ENCODE assay signal across 8 cellular contexts in the genomic region with DNA sequence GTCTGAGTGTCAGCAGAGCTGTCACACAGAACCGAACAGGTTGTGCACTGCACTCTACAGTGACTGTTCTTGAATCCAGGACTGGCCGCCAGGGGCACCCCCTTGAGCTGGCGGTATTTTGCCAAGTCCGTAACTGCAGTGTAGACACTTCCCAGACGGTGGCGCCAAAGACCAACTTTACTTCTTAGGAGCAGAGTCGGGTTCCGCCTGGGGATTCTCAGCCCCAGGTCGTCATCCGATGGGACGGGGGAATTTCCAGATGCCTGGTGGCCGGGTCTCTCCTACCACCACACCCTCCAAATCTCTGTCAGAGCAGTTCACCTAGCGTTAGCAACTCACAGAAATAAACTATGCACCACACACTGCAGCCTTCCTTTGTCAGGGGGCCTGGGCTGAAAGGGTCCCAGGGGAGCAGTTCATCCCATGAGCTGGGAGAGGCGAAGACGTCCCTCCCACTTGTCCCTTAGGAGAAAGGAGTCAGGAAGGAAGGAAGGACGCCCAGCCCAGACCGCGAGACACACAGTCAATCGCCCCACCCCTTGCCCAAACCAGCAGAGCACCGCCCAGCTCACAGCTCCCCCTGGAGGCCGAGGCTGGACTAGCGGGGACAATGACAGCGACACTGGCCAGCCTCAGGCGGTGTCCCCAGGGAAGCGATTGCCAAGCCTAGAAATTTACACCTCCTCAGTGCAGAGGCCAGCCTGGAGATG. TPM values are rescaled to one million over a fixed set of nuclear protein-coding genes. Genes with fewer than 3 reads are reported as not detected.
DNase-seq lines count a peak whose midpoint lies in the region; ATAC-seq and TF ChIP-seq lines count a peak whose summit lies in the region.

No MANE protein-coding gene starts in this region.

- peak overlapping the region; percentile 92 for H3K4me3 Mint-ChIP-seq in CD8-positive, alpha-beta T cell
- peak overlapping the region; percentile 81 for H3K4me3 Mint-ChIP-seq in activated CD4-positive, alpha-beta memory T cell treated with anti-CD3 and anti-CD28 coated beads, Interleukin-2, amount 10 ng/mL, durations not matched to agents 7 days and 5 days

- intact Hi-C loops in CD8-positive, alpha-beta T cell (cut with DNase I, micrococcal nuclease) = loop anchor here (1.0 to 10.0 kb wide), 13 partner anchors 16 to 724 kb away; a partner anchor contains a TSS
- intact Hi-C loops in lower lobe of right lung (cut with DNase I) = no loop called here

- POLR2A ChIA-PET in CD8-positive, alpha-beta T cell (lab: Charles Lee) = interaction anchor here (0.6 to 2.8 kb wide), 16 partner anchors 9 to 414 kb away, joined by 3 to 15 read pairs (median 4); a partner anchor contains a TSS
- POLR2A ChIA-PET in activated CD4-positive, alpha-beta memory T cell treated with anti-CD3 and anti-CD28 coated beads, Interleukin-2, amount 10 ng/mL, durations not matched to agents 7 days and 5 days (lab: Charles Lee) = interaction anchor here (0.7 to 1.8 kb wide), 24 partner anchors 9 to 502 kb away, joined by 3 to 19 read pairs (median 4); a partner anchor contains a TSS

- H3K27me3 ChIP-seq in CD8-positive, alpha-beta T cell (ENCODE audit: insufficient read depth, low read length) = no peaks in the 10 kb centered on the region
- peaks cover 31% of the 10 kb centered on the region for H3K27me3 ChIP-seq in ectodermal cell (ENCODE audit: control insufficient read depth, insufficient read depth, low read length, poor library complexity, severe bottlenecking)
- H3K27me3 ChIP-seq in lower lobe of right lung (ENCODE audit: low read depth) = no peaks in the 10 kb centered on the region

- H3K9me3 Mint-ChIP-seq in CD8-positive, alpha-beta T cell = no peaks in the 10 kb centered on the region
- H3K9me3 Mint-ChIP-seq in activated CD4-positive, alpha-beta memory T cell treated with anti-CD3 and anti-CD28 coated beads, Interleukin-2, amount 10 ng/mL, durations not matched to agents 7 days and 5 days = no peaks in the 10 kb centered on the region

- TF ChIP-seq CTCF in CD8-positive, alpha-beta T cell (IDR thresholded peaks at IDR 0.05) = peak; percentile 89
- peak; percentile 77 for TF ChIP-seq CTCF in lower lobe of right lung (IDR thresholded peaks at IDR 0.05)

- H3K4me1 ChIP-seq in CD8-positive, alpha-beta T cell (ENCODE audit: insufficient read depth, low read length) = peaks cover 15% of the 10 kb centered on the region
- H3K4me1 ChIP-seq in ectodermal cell (ENCODE audit: control insufficient read depth, insufficient read depth, low read length) = no peaks in the 10 kb centered on the region
- H3K4me1 ChIP-seq in lower lobe of right lung = peaks cover 5% of the 10 kb centered on the region

- H3K36me3 Mint-ChIP-seq in CD8-positive, alpha-beta T cell = no peaks in the 10 kb centered on the region
- H3K36me3 Mint-ChIP-seq in activated CD4-positive, alpha-beta memory T cell treated with anti-CD3 and anti-CD28 coated beads, Interleukin-2, amount 10 ng/mL, durations not matched to agents 7 days and 5 days (ENCODE audit: low read depth) = no peaks in the 10 kb centered on the region

- peaks cover 34% of the 10 kb centered on the region for H3K4me1 Mint-ChIP-seq in CD8-positive, alpha-beta T cell (ENCODE audit: low read depth)
- H3K4me1 Mint-ChIP-seq in activated CD4-positive, alpha-beta memory T cell treated with anti-CD3 and anti-CD28 coated beads, Interleukin-2, amount 10 ng/mL, durations not matched to agents 7 days and 5 days = peaks cover 34% of the 10 kb centered on the region

- peak overlapping the region; percentile 65 for H3K27ac ChIP-seq in CD8-positive, alpha-beta T cell (ENCODE audit: low read depth, low read length)
- H3K27ac ChIP-seq in ectodermal cell (ENCODE audit: insufficient read depth, low read depth, low read length, poor library complexity, severe bottlenecking) (peak overlapping the region; percentile 93), lower lobe of right lung (peak overlapping the region; percentile 88)

- no peaks in the 10 kb centered on the region for H3K9me3 ChIP-seq in CD8-positive, alpha-beta T cell (ENCODE audit: low read length)
- no peaks in the 10 kb centered on the region for H3K9me3 ChIP-seq in ectodermal cell (ENCODE audit: control insufficient read depth, low read length)
- no peaks in the 10 kb centered on the region for H3K9me3 ChIP-seq in lower lobe of right lung

- H3K27me3 Mint-ChIP-seq in CD8-positive, alpha-beta T cell (ENCODE audit: low read depth) = no peaks in the 10 kb centered on the region
- peaks cover 14% of the 10 kb centered on the region for H3K27me3 Mint-ChIP-seq in activated CD4-positive, alpha-beta memory T cell treated with anti-CD3 and anti-CD28 coated beads, Interleukin-2, amount 10 ng/mL, durations not matched to agents 7 days and 5 days

- DNase-seq in CD8-positive, alpha-beta T cell = peak; percentile 92 to 98 (median 95)
- DNase-seq in HK-2 (ENCODE audit: unreplicated experiment) (peak; percentile 98), NCI-H82 (lab: John Stamatoyannopoulos, UW) (peak; percentile 98), lower lobe of right lung (peak; percentile 95)
- peak; percentile 98 for DNase-seq in activated CD4-positive, alpha-beta memory T cell treated with anti-CD3 and anti-CD28 coated beads, Interleukin-2, amount 10 ng/mL, durations not matched to agents 7 days and 5 days
- peak; percentile 93 to 97 (median 93) for DNase-seq in stimulated activated CD4-positive, alpha-beta T cell treated with anti-CD3 and anti-CD28 coated beads, TNF-alpha, amount 100 ng/mL, for 1 hour (ENCODE audit: low read depth in 3 of 3, low spot score in 1 of 3)

- CTCF ChIA-PET in CD8-positive, alpha-beta T cell (lab: Charles Lee) = interaction anchor here (0.7 to 7.2 kb wide), 71 partner anchors 9 to 641 kb away, joined by 3 to 165 read pairs (median 4); a partner anchor contains a TSS
- CTCF ChIA-PET in activated CD4-positive, alpha-beta memory T cell treated with anti-CD3 and anti-CD28 coated beads, Interleukin-2, amount 10 ng/mL, durations not matched to agents 7 days and 5 days (lab: Charles Lee) = interaction anchor here (0.7 to 5.7 kb wide), 63 partner anchors 9 to 843 kb away, joined by 3 to 179 read pairs (median 5); a partner anchor contains a TSS

- no peaks in the 10 kb centered on the region for H3K36me3 ChIP-seq in CD8-positive, alpha-beta T cell (ENCODE audit: insufficient read depth, low read length)
- no peaks in the 10 kb centered on the region for H3K36me3 ChIP-seq in ectodermal cell (ENCODE audit: control insufficient read depth, insufficient read depth, low read length)
- H3K36me3 ChIP-seq in lower lobe of right lung = no peaks in the 10 kb centered on the region

- ATAC-seq in CD8-positive, alpha-beta T cell = peak; percentile 91
- peak; percentile 61 for ATAC-seq in GM19455 (IDR thresholded peaks at IDR 0.05; ENCODE audit: unreplicated experiment)
- peak; percentile 96 to 98 for ATAC-seq in lower lobe of right lung

- H3K27ac Mint-ChIP-seq in CD8-positive, alpha-beta T cell = peak overlapping the region; percentile 96
- peak overlapping the region; percentile 97 for H3K27ac Mint-ChIP-seq in activated CD4-positive, alpha-beta memory T cell treated with anti-CD3 and anti-CD28 coated beads, Interleukin-2, amount 10 ng/mL, durations not matched to agents 7 days and 5 days

- 2 to 3% methylated on average over 25 of the region's 25 CpGs for WGBS in ectodermal cell, 2 experiments

- peak overlapping the region; percentile 80 for H3K4me3 ChIP-seq in CD8-positive, alpha-beta T cell (ENCODE audit: low read depth, low read length)
- peak overlapping the region; percentile 40 for H3K4me3 ChIP-seq in ectodermal cell (ENCODE audit: insufficient read depth, low read depth, low read length)
- peak overlapping the region; percentile 55 for H3K4me3 ChIP-seq in lower lobe of right lung

RNA-seq across cellular contexts. Expression of a gene that starts 7.4 kb away (rescaled TPM):
- 10 to 100 TPM; 17.4 to 23.4 TPM for total RNA-seq in CD8-positive, alpha-beta T cell
- 10 to 100 TPM; 24.6 to 32.7 TPM for total RNA-seq in activated CD4-positive, alpha-beta memory T cell treated with anti-CD3 and anti-CD28 coated beads, Interleukin-2, amount 10 ng/mL, durations not matched to agents 7 days and 5 days
- polyA plus RNA-seq in ectodermal cell (2013, experiment 1 of 4) = 19.4 TPM
- 20.5 TPM for polyA plus RNA-seq in ectodermal cell (2013, experiment 2 of 4)
- 17.2 TPM for polyA plus RNA-seq in ectodermal cell (2013, experiment 3 of 4)
- polyA plus RNA-seq in ectodermal cell (2013, experiment 4 of 4) = 19.0 TPM
- 112 TPM for total RNA-seq in lower lobe of right lung

RNA-seq across cellular contexts. Expression of a gene that starts 37.9 kb away (rescaled TPM):
- total RNA-seq in CD8-positive, alpha-beta T cell = not detected
- total RNA-seq in activated CD4-positive, alpha-beta memory T cell treated with anti-CD3 and anti-CD28 coated beads, Interleukin-2, amount 10 ng/mL, durations not matched to agents 7 days and 5 days = not detected
- not detected for polyA plus RNA-seq in ectodermal cell (2013, experiment 1 of 4)
- polyA plus RNA-seq in ectodermal cell (2013, experiment 2 of 4) = not detected
- not detected for polyA plus RNA-seq in ectodermal cell (2013, experiment 3 of 4)
- polyA plus RNA-seq in ectodermal cell (2013, experiment 4 of 4) = not detected
- 8.5 TPM for total RNA-seq in lower lobe of right lung

RNA-seq across cellular contexts. Expression of a gene that starts 40.3 kb away (rescaled TPM):
- 10 to 100 TPM; 56.3 to 62.0 TPM for total RNA-seq in CD8-positive, alpha-beta T cell
- 10 to 100 TPM; 52.8 to 59.5 TPM for total RNA-seq in activated CD4-positive, alpha-beta memory T cell treated with anti-CD3 and anti-CD28 coated beads, Interleukin-2, amount 10 ng/mL, durations not matched to agents 7 days and 5 days
- 79.7 TPM for polyA plus RNA-seq in ectodermal cell (2013, experiment 1 of 4)
- 75.4 TPM for polyA plus RNA-seq in ectodermal cell (2013, experiment 2 of 4)
- 56.7 TPM for polyA plus RNA-seq in ectodermal cell (2013, experiment 3 of 4)
- 59.7 TPM for polyA plus RNA-seq in ectodermal cell (2013, experiment 4 of 4)
- 175 TPM for total RNA-seq in lower lobe of right lung

RNA-seq across cellular contexts. Expression of a gene that starts 41.1 kb away (rescaled TPM):
- 10 to 100 TPM; 42.1 to 45.4 TPM for total RNA-seq in CD8-positive, alpha-beta T cell
- 10 to 100 TPM; 74.9 to 76.9 TPM for total RNA-seq in activated CD4-positive, alpha-beta memory T cell treated with anti-CD3 and anti-CD28 coated beads, Interleukin-2, amount 10 ng/mL, durations not matched to agents 7 days and 5 days
- polyA plus RNA-seq in ectodermal cell (2013, experiment 1 of 4) = 89.2 TPM
- 83.8 TPM for polyA plus RNA-seq in ectodermal cell (2013, experiment 2 of 4)
- 66.2 TPM for polyA plus RNA-seq in ectodermal cell (2013, experiment 3 of 4)
- 66.5 TPM for polyA plus RNA-seq in ectodermal cell (2013, experiment 4 of 4)
- total RNA-seq in lower lobe of right lung = 36.2 TPM

Comparison
In these comparisons a context has a peak if more than half of its experiments do, and no peak if none do; other contexts are left out.
1. Peak in every context shown above with its lines: DNase-seq, ATAC-seq, H3K4me3 ChIP-seq and H3K27ac ChIP-seq.